In the genomic region with DNA sequence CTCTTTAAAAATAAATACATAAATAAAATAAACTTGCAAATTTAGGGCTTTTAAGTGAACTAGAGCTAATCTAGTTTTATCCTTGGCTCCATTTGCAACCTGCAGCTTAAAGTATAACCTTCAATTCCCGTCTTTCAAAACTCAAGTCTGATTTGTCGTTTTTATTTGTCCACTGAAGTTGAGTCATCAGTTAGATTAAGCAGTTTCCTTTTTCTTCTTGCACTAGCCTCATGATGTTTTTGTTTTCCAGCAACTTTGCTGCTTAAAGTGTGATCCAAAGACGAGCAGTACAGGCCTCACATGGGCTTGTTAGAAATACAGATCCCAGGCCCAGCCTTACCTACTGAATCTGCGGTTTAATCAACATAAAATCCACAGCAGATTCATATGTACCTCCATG, we compare ENCODE assay signal across 1 cellular context.
TF ChIP-seq lines count a peak whose summit lies in the region.

No MANE protein-coding gene starts in this region.

TF ChIP-seq in endothelial cell of umbilical vein, 7 proteins besides CTCF, POLR2A, EP300 and RAD21:
- TF ChIP-seq FOS (IDR thresholded peaks at IDR 0.05; ENCODE audit: borderline replicate concordance, insufficient read depth, low read length) (peak; percentile 15), MYC (IDR thresholded peaks at IDR 0.05; ENCODE audit: low read depth, low read length) (no peak), JUN (IDR thresholded peaks at IDR 0.05; ENCODE audit: borderline replicate concordance, insufficient read depth, insufficient read length, low read depth) (peak; percentile 32), EZH2 (IDR thresholded peaks at IDR 0.05; ENCODE audit: borderline replicate concordance, low read depth, low read length, severe bottlenecking) (no peak), POLR2AphosphoS5 (IDR thresholded peaks at IDR 0.05; ENCODE audit: insufficient read depth, low read depth, low read length) (no peak)
